ENCODE assay signal across 1 cellular context in the genomic region with DNA sequence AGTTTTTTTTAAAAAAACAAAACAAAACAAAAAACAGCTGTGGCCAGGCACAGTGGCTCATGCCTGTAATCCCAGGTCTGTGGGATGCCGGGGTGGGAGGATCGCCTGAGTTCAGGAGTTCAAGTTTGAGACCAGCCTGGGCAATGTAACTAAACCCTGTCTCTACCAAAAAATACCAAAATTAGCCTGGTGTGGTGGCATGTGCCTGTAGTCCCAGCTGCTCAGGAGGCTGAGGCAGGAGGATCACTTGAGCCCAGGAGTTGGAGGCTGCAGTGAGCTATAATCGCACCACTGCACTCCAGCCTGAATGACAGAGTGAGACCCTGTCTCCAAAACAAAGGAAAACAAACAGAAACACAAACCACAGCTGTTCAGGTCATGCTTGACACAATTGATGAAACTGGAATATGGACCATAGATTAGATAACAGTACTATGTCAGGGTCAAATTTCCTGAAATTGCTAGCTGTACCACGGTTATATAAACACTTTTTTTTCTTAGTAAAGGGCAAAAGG.
TF ChIP-seq lines count a peak whose summit lies in the region.

No MANE protein-coding gene starts in this region.

TF ChIP-seq in HepG2, 621 proteins besides CTCF, POLR2A, EP300 and RAD21 (continued from another document and continues in another):
- TF ChIP-seq ZBTB7A (CRISPR knock-in tag; IDR thresholded peaks at IDR 0.05) = peak; percentile 66; the same call in 1 of the 2 replicates
- peak; percentile 84 for TF ChIP-seq ISL2 (CRISPR knock-in tag; IDR thresholded peaks at IDR 0.05)
- peak; percentile 91 for TF ChIP-seq SKI (IDR thresholded peaks at IDR 0.05; ENCODE audit: partially characterized antibody)
- peak; percentile 84 for TF ChIP-seq ESRRA (CRISPR knock-in tag; IDR thresholded peaks at IDR 0.05; ENCODE audit: low read depth)
- no peak for TF ChIP-seq TIGD3 (CRISPR knock-in tag; IDR thresholded peaks at IDR 0.05; ENCODE audit: borderline replicate concordance)
- TF ChIP-seq HOXA5 (CRISPR knock-in tag; IDR thresholded peaks at IDR 0.05) = no peak
- TF ChIP-seq ZNF563 (CRISPR knock-in tag; IDR thresholded peaks at IDR 0.05) = no peak
- TF ChIP-seq ZNF263 (CRISPR knock-in tag; IDR thresholded peaks at IDR 0.05) = no peak
- TF ChIP-seq, protein P1, sequence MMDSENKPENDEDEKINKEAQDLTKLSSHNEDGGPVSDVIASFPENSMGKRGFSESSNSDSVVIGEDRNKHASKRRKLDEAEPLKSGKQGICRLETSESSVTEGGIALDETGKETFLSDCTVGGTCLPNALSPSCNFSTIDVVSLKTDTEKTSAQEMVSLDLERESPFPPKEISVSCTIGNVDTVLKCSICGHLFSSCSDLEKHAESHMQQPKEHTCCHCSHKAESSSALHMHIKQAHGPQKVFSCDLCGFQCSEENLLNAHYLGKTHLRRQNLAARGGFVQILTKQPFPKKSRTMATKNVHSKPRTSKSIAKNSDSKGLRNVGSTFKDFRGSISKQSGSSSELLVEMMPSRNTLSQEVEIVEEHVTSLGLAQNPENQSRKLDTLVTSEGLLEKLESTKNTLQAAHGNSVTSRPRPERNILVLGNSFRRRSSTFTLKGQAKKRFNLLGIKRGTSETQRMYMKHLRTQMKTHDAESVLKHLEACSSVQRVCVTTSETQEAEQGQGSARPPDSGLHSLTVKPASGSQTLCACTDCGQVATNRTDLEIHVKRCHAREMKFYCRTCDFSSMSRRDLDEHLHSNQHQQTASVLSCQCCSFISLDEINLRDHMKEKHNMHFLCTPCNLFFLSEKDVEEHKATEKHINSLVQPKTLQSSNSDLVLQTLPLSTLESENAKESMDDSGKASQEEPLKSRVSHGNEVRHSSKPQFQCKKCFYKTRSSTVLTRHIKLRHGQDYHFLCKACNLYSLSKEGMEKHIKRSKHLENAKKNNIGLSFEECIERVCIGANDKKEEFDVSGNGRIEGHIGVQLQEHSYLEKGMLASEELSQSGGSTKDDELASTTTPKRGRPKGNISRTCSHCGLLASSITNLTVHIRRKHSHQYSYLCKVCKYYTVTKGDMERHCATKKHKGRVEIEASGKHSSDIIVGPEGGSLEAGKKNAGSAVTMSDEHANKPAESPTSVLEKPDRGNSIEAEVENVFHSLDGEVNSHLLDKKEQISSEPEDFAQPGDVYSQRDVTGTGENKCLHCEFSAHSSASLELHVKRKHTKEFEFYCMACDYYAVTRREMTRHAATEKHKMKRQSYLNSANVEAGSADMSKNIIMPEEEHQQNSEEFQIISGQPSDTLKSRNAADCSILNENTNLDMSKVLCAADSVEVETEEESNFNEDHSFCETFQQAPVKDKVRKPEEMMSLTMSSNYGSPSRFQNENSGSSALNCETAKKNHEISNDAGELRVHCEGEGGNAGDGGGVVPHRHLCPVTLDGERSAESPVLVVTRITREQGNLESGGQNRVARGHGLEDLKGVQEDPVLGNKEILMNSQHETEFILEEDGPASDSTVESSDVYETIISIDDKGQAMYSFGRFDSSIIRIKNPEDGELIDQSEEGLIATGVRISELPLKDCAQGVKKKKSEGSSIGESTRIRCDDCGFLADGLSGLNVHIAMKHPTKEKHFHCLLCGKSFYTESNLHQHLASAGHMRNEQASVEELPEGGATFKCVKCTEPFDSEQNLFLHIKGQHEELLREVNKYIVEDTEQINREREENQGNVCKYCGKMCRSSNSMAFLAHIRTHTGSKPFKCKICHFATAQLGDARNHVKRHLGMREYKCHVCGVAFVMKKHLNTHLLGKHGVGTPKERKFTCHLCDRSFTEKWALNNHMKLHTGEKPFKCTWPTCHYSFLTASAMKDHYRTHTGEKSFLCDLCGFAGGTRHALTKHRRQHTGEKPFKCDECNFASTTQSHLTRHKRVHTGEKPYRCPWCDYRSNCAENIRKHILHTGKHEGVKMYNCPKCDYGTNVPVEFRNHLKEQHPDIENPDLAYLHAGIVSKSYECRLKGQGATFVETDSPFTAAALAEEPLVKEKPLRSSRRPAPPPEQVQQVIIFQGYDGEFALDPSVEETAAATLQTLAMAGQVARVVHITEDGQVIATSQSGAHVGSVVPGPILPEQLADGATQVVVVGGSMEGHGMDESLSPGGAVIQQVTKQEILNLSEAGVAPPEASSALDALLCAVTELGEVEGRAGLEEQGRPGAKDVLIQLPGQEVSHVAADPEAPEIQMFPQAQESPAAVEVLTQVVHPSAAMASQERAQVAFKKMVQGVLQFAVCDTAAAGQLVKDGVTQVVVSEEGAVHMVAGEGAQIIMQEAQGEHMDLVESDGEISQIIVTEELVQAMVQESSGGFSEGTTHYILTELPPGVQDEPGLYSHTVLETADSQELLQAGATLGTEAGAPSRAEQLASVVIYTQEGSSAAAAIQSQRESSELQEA (CRISPR knock-in tag; IDR thresholded peaks at IDR 0.05; ENCODE audit: not compliant biosample characterization) = no peak
- peak; percentile 59; the same call in 1 of the 2 replicates for TF ChIP-seq YEATS4 (CRISPR knock-in tag; IDR thresholded peaks at IDR 0.05; ENCODE audit: borderline replicate concordance)
- TF ChIP-seq ZNF75D (CRISPR knock-in tag; IDR thresholded peaks at IDR 0.05; ENCODE audit: borderline replicate concordance) = no peak
- no peak for TF ChIP-seq HMG20B (CRISPR knock-in tag; conservative IDR thresholded peaks at IDR 0.05)
- no peak for TF ChIP-seq GLI4 (CRISPR knock-in tag; IDR thresholded peaks at IDR 0.05; ENCODE audit: borderline replicate concordance)
- peak; percentile 54 for TF ChIP-seq MTA1 (CRISPR knock-in tag; IDR thresholded peaks at IDR 0.05; ENCODE audit: borderline replicate concordance)
- no peak for TF ChIP-seq GZF1 (CRISPR knock-in tag; IDR thresholded peaks at IDR 0.05)
- no peak for TF ChIP-seq JARID2 (CRISPR knock-in tag; IDR thresholded peaks at IDR 0.05; ENCODE audit: insufficient replicate concordance)
- no peak for TF ChIP-seq SP2 (CRISPR knock-in tag; IDR thresholded peaks at IDR 0.05)
- TF ChIP-seq HIVEP1 (CRISPR knock-in tag; IDR thresholded peaks at IDR 0.05) = no peak
- TF ChIP-seq FOXJ3 (CRISPR knock-in tag; IDR thresholded peaks at IDR 0.05; ENCODE audit: borderline replicate concordance) = peak; percentile 95
- peak; percentile 18; the same call in 1 of the 2 replicates for TF ChIP-seq TFDP2 (CRISPR knock-in tag; IDR thresholded peaks at IDR 0.05)
- no peak for TF ChIP-seq MTF2 (CRISPR knock-in tag; IDR thresholded peaks at IDR 0.05; ENCODE audit: borderline replicate concordance)
- TF ChIP-seq ZNF749 (CRISPR knock-in tag; IDR thresholded peaks at IDR 0.05; ENCODE audit: borderline replicate concordance) = no peak
- TF ChIP-seq ZIK1 (CRISPR knock-in tag; IDR thresholded peaks at IDR 0.05; ENCODE audit: borderline replicate concordance, low read depth) = no peak; the same call in 1 of the 2 replicates
- TF ChIP-seq ARNTL (CRISPR knock-in tag; IDR thresholded peaks at IDR 0.05) = peak; percentile 86
- TF ChIP-seq AGO1 (IDR thresholded peaks at IDR 0.05; ENCODE audit: low read depth, low read length, poor library complexity, severe bottlenecking) = no peak
- TF ChIP-seq ELF3 (CRISPR knock-in tag; IDR thresholded peaks at IDR 0.05) = peak; percentile 92
- TF ChIP-seq NFIB (CRISPR knock-in tag; IDR thresholded peaks at IDR 0.05; ENCODE audit: borderline replicate concordance) = no peak
- no peak; the same call in 1 of the 2 replicates for TF ChIP-seq HOXA9 (CRISPR knock-in tag; IDR thresholded peaks at IDR 0.05; ENCODE audit: borderline replicate concordance)
- TF ChIP-seq, protein P2, sequence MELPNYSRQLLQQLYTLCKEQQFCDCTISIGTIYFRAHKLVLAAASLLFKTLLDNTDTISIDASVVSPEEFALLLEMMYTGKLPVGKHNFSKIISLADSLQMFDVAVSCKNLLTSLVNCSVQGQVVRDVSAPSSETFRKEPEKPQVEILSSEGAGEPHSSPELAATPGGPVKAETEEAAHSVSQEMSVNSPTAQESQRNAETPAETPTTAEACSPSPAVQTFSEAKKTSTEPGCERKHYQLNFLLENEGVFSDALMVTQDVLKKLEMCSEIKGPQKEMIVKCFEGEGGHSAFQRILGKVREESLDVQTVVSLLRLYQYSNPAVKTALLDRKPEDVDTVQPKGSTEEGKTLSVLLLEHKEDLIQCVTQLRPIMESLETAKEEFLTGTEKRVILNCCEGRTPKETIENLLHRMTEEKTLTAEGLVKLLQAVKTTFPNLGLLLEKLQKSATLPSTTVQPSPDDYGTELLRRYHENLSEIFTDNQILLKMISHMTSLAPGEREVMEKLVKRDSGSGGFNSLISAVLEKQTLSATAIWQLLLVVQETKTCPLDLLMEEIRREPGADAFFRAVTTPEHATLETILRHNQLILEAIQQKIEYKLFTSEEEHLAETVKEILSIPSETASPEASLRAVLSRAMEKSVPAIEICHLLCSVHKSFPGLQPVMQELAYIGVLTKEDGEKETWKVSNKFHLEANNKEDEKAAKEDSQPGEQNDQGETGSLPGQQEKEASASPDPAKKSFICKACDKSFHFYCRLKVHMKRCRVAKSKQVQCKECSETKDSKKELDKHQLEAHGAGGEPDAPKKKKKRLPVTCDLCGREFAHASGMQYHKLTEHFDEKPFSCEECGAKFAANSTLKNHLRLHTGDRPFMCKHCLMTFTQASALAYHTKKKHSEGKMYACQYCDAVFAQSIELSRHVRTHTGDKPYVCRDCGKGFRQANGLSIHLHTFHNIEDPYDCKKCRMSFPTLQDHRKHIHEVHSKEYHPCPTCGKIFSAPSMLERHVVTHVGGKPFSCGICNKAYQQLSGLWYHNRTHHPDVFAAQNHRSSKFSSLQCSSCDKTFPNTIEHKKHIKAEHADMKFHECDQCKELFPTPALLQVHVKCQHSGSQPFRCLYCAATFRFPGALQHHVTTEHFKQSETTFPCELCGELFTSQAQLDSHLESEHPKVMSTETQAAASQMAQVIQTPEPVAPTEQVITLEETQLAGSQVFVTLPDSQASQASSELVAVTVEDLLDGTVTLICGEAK (IDR thresholded peaks at IDR 0.05) = no peak
- TF ChIP-seq, protein P2 (CRISPR knock-in tag; IDR thresholded peaks at IDR 0.05) = peak; percentile 52; the same call in 1 of the 2 replicates
- TF ChIP-seq ZFAT (CRISPR knock-in tag; conservative IDR thresholded peaks at IDR 0.05) = no peak
- TF ChIP-seq XRCC5 (optimal IDR thresholded peaks at IDR 0.05; ENCODE audit: low read length) = no peak
- peak; percentile 91 for TF ChIP-seq POGZ (CRISPR knock-in tag; IDR thresholded peaks at IDR 0.05)
- peak; percentile 97 for TF ChIP-seq HDAC2 (CRISPR knock-in tag; IDR thresholded peaks at IDR 0.05)
- peak; percentile 79; the same call in 1 of the 2 replicates for TF ChIP-seq SMYD3 (CRISPR knock-in tag; IDR thresholded peaks at IDR 0.05)
- peak; percentile 100 for TF ChIP-seq SOX5 (CRISPR knock-in tag; IDR thresholded peaks at IDR 0.05; ENCODE audit: borderline replicate concordance)
